ENCODE assay signal across 13 cellular contexts in genomic region chr17:15452746-15453145, GRCh38. TPM values are rescaled to one million over a fixed set of nuclear protein-coding genes. Genes with fewer than 3 reads are reported as not detected.
DNase-seq lines count a peak whose midpoint lies in the region; ATAC-seq and TF ChIP-seq lines count a peak whose summit lies in the region.
"Had no signal": no experiment of that assay in that cellular context is flagged by ENCODE, and none has a peak within 500 bp of the region (broad histone marks: within the 10 kb centered on the region; RNA-seq: fewer than 3 reads in every experiment).

No MANE protein-coding gene starts in this region.

- ATAC-seq in mucosa of descending colon (peak; percentile 14), HG03521 (IDR thresholded peaks at IDR 0.05; ENCODE audit: unreplicated experiment) (no peak)

- intact Hi-C loops in mucosa of descending colon (cut with DNase I, micrococcal nuclease) (no loop called here), testis (cut with DNase I; ENCODE audit: low total_unique reads) (no loop called here)

- no peak for DNase-seq in Peyer's patch
- no peak for DNase-seq in endodermal cell
- DNase-seq in mucosa of descending colon, result no peak
- no peak for DNase-seq in HUDEP-2 (lab: John Stamatoyannopoulos, UW; ENCODE audit: unreplicated experiment in 76 of 76)
- no peak for DNase-seq in testis
- DNase-seq: AML-193, H7, NCI-H187, NCI-H526 treated with DMSO at 0.1 percent for 48 hours, SHP77 treated with DMSO at 0.1 percent for 48 hours had no signal

- H3K9me3 ChIP-seq in Peyer's patch (no peaks in the 10 kb centered on the region), endodermal cell (ENCODE audit: control insufficient read depth, low read length) (peaks cover 25% of the 10 kb centered on the region), mucosa of descending colon (no peaks in the 10 kb centered on the region), testis (no peaks in the 10 kb centered on the region)

- no peak overlapping the region for H3K4me3 Mint-ChIP-seq in endodermal cell
- H3K4me3 Mint-ChIP-seq: CD14-positive monocyte had no signal

- peak overlapping the region in 3 of 4 donors; percentile 4 to 71 (median 69) for H3K27ac ChIP-seq in Peyer's patch
- no peak overlapping the region for H3K27ac ChIP-seq in endodermal cell (ENCODE audit: low read depth, low read length)
- H3K27ac ChIP-seq in temporal lobe (ENCODE audit: low read depth, low read length), result peak overlapping the region; percentile 31
- H3K27ac ChIP-seq in testis, result no peak overlapping the region

- H3K27me3 Mint-ChIP-seq in endodermal cell (ENCODE audit: insufficient read depth), result no peaks in the 10 kb centered on the region

- H3K9ac ChIP-seq in endodermal cell (ENCODE audit: extremely low read depth, low read length, poor library complexity, severe bottlenecking), result no peak overlapping the region

- H3K27me3 ChIP-seq in Peyer's patch (no peaks in the 10 kb centered on the region), endodermal cell (ENCODE audit: control insufficient read depth, insufficient read depth, low read length, poor library complexity, severe bottlenecking) (no peaks in the 10 kb centered on the region), testis (no peaks in the 10 kb centered on the region)

- WGBS in endodermal cell (ENCODE audit: insufficient coverage in 1 of 2, insufficient read length in 1 of 2), 2 experiments, result no CpG with 5 or more reads among the region's 1 CpG
- WGBS in testis, 2 donors, result 38 to 58% methylated on average over 1 of the region's 1 CpG

- peaks cover 13% of the 10 kb centered on the region for H3K4me1 Mint-ChIP-seq in endodermal cell
- H3K4me1 Mint-ChIP-seq: CD14-positive monocyte had no signal

- H3K4me3 ChIP-seq in Peyer's patch (no peak overlapping the region), endodermal cell (ENCODE audit: low read length) (peak overlapping the region; percentile 5), mucosa of descending colon (no peak overlapping the region), testis (no peak overlapping the region)

- no peak overlapping the region for H3K27ac Mint-ChIP-seq in endodermal cell
- H3K27ac Mint-ChIP-seq: CD14-positive monocyte had no signal

- H3K4me1 ChIP-seq in Peyer's patch (peaks cover 0 to 42% (median 3%) of the 10 kb centered on the region in 4 donors), endodermal cell (ENCODE audit: control insufficient read depth, insufficient read depth, low read length) (peaks cover 4% of the 10 kb centered on the region), mucosa of descending colon (ENCODE audit: low read depth) (peaks cover 10% of the 10 kb centered on the region), testis (peaks cover 6% of the 10 kb centered on the region)

- H3K36me3 ChIP-seq in Peyer's patch, result no peaks in the 10 kb centered on the region
- H3K36me3 ChIP-seq in endodermal cell (ENCODE audit: control insufficient read depth, insufficient read depth, low read length), result peaks cover 94% of the 10 kb centered on the region
- no peaks in the 10 kb centered on the region for H3K36me3 ChIP-seq in mucosa of descending colon (ENCODE audit: low read depth)
- H3K36me3 ChIP-seq in testis (ENCODE audit: low read depth, missing control alignments), result no peaks in the 10 kb centered on the region

- peaks cover 15% of the 10 kb centered on the region for H3K9me3 Mint-ChIP-seq in endodermal cell

- peaks cover 46% of the 10 kb centered on the region for H3K36me3 Mint-ChIP-seq in endodermal cell (ENCODE audit: low read depth)
- H3K36me3 Mint-ChIP-seq: CD14-positive monocyte had no signal

- no peak for TF ChIP-seq POLR2A in Peyer's patch (IDR thresholded peaks at IDR 0.05)
- TF ChIP-seq POLR2A in testis (IDR thresholded peaks at IDR 0.05), result no peak

- TF ChIP-seq CTCF in Peyer's patch (IDR thresholded peaks at IDR 0.05), result no peak
- no peak for TF ChIP-seq CTCF in endodermal cell (conservative IDR thresholded peaks at IDR 0.05)
- TF ChIP-seq CTCF in mucosa of descending colon (IDR thresholded peaks at IDR 0.05), result no peak
- TF ChIP-seq CTCF in testis (IDR thresholded peaks at IDR 0.05), result no peak

RNA-seq across cellular contexts. Expression of gene CDRT4, which starts 14.7 kb away (rescaled TPM):
- total RNA-seq in Peyer's patch (10 to 100 TPM in 3 of 4 donors, not detected in 1; 17.9 to 28.5 (median 26.4) TPM), endodermal cell (10 to 100 TPM; 16.4 to 39.7 TPM), mucosa of descending colon (10 to 100 TPM in 1 of 3 donors, 1 to 10 TPM in 2; 4.8 to 17.5 (median 5.7) TPM), temporal lobe (7.1 TPM), testis (10 to 100 TPM; 11.7 to 30.2 TPM)
- 3.0 TPM for polyA plus RNA-seq in endodermal cell (2013, experiment 1 of 2)
- 4.4 TPM for polyA plus RNA-seq in endodermal cell (2013, experiment 2 of 2)
- polyA plus RNA-seq in testis (ENCODE audit: insufficient read depth, low read depth, low replicate concordance), result 28.3 TPM

Comparison
In these comparisons a context has a peak if more than half of its experiments do, and no peak if none do; other contexts are left out.
1. H3K27ac ChIP-seq: peak in Peyer's patch (3 of 4) and temporal lobe (single experiment); none in endodermal cell (single experiment) and testis (0 of 2).